Comparison of ENCODE assay signal across 10 cellular contexts in genomic region chr1:151435174-151435573, GRCh38.
"Had no signal": no experiment of that assay in that cellular context is flagged by ENCODE, and none has a peak within 500 bp of the region (broad histone marks: within the 10 kb centered on the region; RNA-seq: fewer than 3 reads in every experiment).

No MANE protein-coding gene starts in this region.

- H3K27me3 ChIP-seq: heart right ventricle, ovary had no signal

- H3K9me3 ChIP-seq: heart right ventricle, ovary had no signal

- DNase-seq: activated CD4-positive, alpha-beta memory T cell treated with anti-CD3 and anti-CD28 coated beads, Interleukin-2, amount 10 ng/mL, durations not matched to agents 7 days and 5 days; activated CD4-positive, alpha-beta T cell treated with anti-CD3 and anti-CD28 coated beads for 1 hour; activated naive CD4-positive, alpha-beta T cell treated with Interleukin-2 at 50 U/mL for 16 hours; activated naive CD8-positive, alpha-beta T cell treated with anti-CD3 and anti-CD28 coated beads, Interleukin-2, amount 50 U/mL, for 24 hours; foreskin melanocyte; heart right ventricle; ovary; stimulated activated CD4-positive, alpha-beta T cell treated with anti-CD3 and anti-CD28 coated beads, Interleukin-4, amount 100 ng/mL, for 1 hour; T1000 had no signal

- H3K4me3 ChIP-seq: heart right ventricle, ovary had no signal

- H3K27me3 Mint-ChIP-seq: activated CD4-positive, alpha-beta memory T cell treated with anti-CD3 and anti-CD28 coated beads, Interleukin-2, amount 10 ng/mL, durations not matched to agents 7 days and 5 days; activated naive CD8-positive, alpha-beta T cell treated with anti-CD3 and anti-CD28 coated beads, Interleukin-2, amount 50 U/mL, for 24 hours had no signal

- H3K36me3 ChIP-seq: ovary had no signal

- H3K9me3 Mint-ChIP-seq: activated CD4-positive, alpha-beta memory T cell treated with anti-CD3 and anti-CD28 coated beads, Interleukin-2, amount 10 ng/mL, durations not matched to agents 7 days and 5 days; activated naive CD8-positive, alpha-beta T cell treated with anti-CD3 and anti-CD28 coated beads, Interleukin-2, amount 50 U/mL, for 24 hours had no signal

- H3K27ac ChIP-seq: heart right ventricle, ovary had no signal

- H3K27ac Mint-ChIP-seq: activated CD4-positive, alpha-beta memory T cell treated with anti-CD3 and anti-CD28 coated beads, Interleukin-2, amount 10 ng/mL, durations not matched to agents 7 days and 5 days; activated naive CD8-positive, alpha-beta T cell treated with anti-CD3 and anti-CD28 coated beads, Interleukin-2, amount 50 U/mL, for 24 hours had no signal

- ATAC-seq: activated naive CD8-positive, alpha-beta T cell treated with anti-CD3 and anti-CD28 coated beads, Interleukin-2, amount 50 U/mL, for 24 hours; esophagus mucosa; heart right ventricle had no signal

- H3K4me3 Mint-ChIP-seq: activated CD4-positive, alpha-beta memory T cell treated with anti-CD3 and anti-CD28 coated beads, Interleukin-2, amount 10 ng/mL, durations not matched to agents 7 days and 5 days; activated naive CD8-positive, alpha-beta T cell treated with anti-CD3 and anti-CD28 coated beads, Interleukin-2, amount 50 U/mL, for 24 hours had no signal
